In the genomic region with DNA sequence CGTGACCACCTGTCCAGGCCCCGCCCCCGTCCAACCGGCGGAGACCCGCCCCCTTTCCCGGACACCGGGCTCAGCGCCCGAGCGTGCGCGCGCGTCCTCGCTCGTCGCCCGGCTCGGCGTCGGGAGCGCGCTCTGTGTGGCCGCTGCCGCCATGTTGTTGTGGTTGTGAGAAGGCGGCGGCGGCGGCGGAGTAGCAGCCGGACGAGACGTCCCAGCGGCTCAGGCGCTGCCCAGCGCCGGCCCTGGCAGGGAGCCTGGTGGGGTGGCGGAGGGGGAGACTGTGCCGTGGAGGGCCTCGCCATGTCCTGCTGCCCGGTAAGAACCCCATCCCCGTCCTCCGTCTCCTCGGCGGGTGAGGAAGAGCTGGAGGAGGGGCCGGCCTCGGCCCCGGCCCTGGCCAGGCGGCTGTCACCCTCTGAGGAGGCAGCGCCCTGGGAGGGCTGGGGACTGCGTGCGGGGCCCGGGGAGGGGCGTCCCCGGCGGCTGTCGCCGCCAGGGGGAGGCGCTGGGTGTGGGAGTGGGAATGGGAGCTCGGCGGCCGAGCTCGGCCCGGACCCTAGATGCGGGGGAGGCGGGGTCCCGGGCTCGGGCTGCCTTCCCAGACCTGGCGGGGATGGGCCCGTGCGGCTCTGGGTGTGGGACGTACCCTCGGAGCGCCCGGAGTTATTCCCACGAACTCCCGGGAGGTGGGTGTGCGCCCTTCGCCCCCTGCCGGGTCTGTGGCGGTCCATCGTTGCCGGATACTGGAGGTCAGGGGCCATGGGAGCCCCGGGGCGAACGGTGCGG, we compare ENCODE assay signal across 1 cellular context.
TF ChIP-seq lines count a peak whose summit lies in the region.

MTMR3 (plus strand) TSS at position 130 of the 786 bp plus-strand sequence. CDS start 87,886 bp downstream, outside the sequence.

TF ChIP-seq in HCT116, 20 proteins besides CTCF, POLR2A, EP300 and RAD21 (continued from another document):
- TF ChIP-seq, protein P1, sequence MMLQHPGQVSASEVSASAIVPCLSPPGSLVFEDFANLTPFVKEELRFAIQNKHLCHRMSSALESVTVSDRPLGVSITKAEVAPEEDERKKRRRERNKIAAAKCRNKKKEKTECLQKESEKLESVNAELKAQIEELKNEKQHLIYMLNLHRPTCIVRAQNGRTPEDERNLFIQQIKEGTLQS (IDR thresholded peaks at IDR 0.05): no peak
- TF ChIP-seq SIN3A (IDR thresholded peaks at IDR 0.05; ENCODE audit: low read depth): peak; percentile 42; the same call in 1 of the 2 replicates
